9 cellular contexts compared by ENCODE assay signal in genomic region chr16:27374231-27374793, GRCh38. TPM values are rescaled to one million over a fixed set of nuclear protein-coding genes. Genes with fewer than 3 reads are reported as not detected.
DNase-seq lines count a peak whose midpoint lies in the region; ATAC-seq and TF ChIP-seq lines count a peak whose summit lies in the region.
"Had no signal": no experiment of that assay in that cellular context is flagged by ENCODE, and none has a peak within 500 bp of the region (broad histone marks: within the 10 kb centered on the region; RNA-seq: fewer than 3 reads in every experiment).

No MANE protein-coding gene starts in this region.

- H3K4me1 ChIP-seq in mucosa of rectum (ENCODE audit: control insufficient read depth in 2 of 2, insufficient read depth in 2 of 2, low read length in 2 of 2) (peaks cover 0 to 4% of the 10 kb centered on the region in 2 donors), H9 (ENCODE audit: insufficient read depth, low read length) (no peaks in the 10 kb centered on the region)
- H3K4me1 ChIP-seq: pancreas had no signal

- H2BK5ac ChIP-seq in H9 (ENCODE audit: insufficient read length, low read length) = no peak overlapping the region

- no peaks in the 10 kb centered on the region for H3K79me2 ChIP-seq in H9 (ENCODE audit: insufficient read depth, low read length)

- no peaks in the 10 kb centered on the region for H3K36me3 ChIP-seq in mucosa of rectum (ENCODE audit: control insufficient read depth in 2 of 2, insufficient read depth in 2 of 2, low read length in 2 of 2)
- H3K36me3 ChIP-seq: pancreas had no signal

- H3K27ac ChIP-seq in mucosa of rectum (ENCODE audit: low read depth in 2 of 2, low read length in 2 of 2) (peak overlapping the region; percentile 9 to 61), H9 (ENCODE audit: insufficient read length, low read depth, low read length) (no peak overlapping the region)
- H3K27ac ChIP-seq: pancreas had no signal

- H3K27me3 ChIP-seq in mucosa of rectum (ENCODE audit: control insufficient read depth in 2 of 2, insufficient read depth in 2 of 2, low read length in 2 of 2) = peaks cover 0 to 3% of the 10 kb centered on the region in 2 donors
- no peaks in the 10 kb centered on the region for H3K27me3 ChIP-seq in H9 (ENCODE audit: insufficient read depth, low read length)
- H3K27me3 ChIP-seq: pancreas had no signal

- no peak overlapping the region for H3K14ac ChIP-seq in H9 (ENCODE audit: insufficient read depth, low read length)

- WGBS in H9 (ENCODE audit: extremely low coverage, insufficient read length, low lambda C conversion rate) = no CpG with 5 or more reads among the region's 7 CpGs

- H3T11ph ChIP-seq in H9 (ENCODE audit: low read length) = no peak overlapping the region

- no peak overlapping the region for H3K4me2 ChIP-seq in H9 (ENCODE audit: insufficient read depth, insufficient read length, low read length)

- H3K56ac ChIP-seq in H9 (ENCODE audit: insufficient read length, low read depth, low read length) = no peak overlapping the region

- H3K9me3 Mint-ChIP-seq in H9 (no peaks in the 10 kb centered on the region), chondrocyte (ENCODE audit: low read depth) (peaks cover 11% of the 10 kb centered on the region), CD14-positive monocyte (peaks cover 9 to 19% (median 13%) of the 10 kb centered on the region in 7 donors)

- H3K27ac Mint-ChIP-seq in H9 (no peak overlapping the region), chondrocyte (ENCODE audit: unreplicated experiment) (no peak overlapping the region), CD14-positive monocyte (no peak overlapping the region)

- no peak overlapping the region for H2BK15ac ChIP-seq in H9 (ENCODE audit: low read depth, low read length)

- TF ChIP-seq POLR2A in NB4 (IDR thresholded peaks at IDR 0.05; ENCODE audit: extremely low read depth, insufficient read length) = no peak

- H4K8ac ChIP-seq in H9 (replicated peaks; ENCODE audit: insufficient read length, low read depth, low read length) = no peak overlapping the region

- no peak overlapping the region for H3K18ac ChIP-seq in H9 (ENCODE audit: insufficient read length, low read depth, low read length)

- TF ChIP-seq CTCF in NB4 (IDR thresholded peaks at IDR 0.05; ENCODE audit: low read depth, low read length) (no peak), H9 (conservative IDR thresholded peaks at IDR 0.05) (no peak), chondrocyte (IDR thresholded peaks at IDR 0.05) (no peak), CD14-positive monocyte (IDR thresholded peaks at IDR 0.05) (no peak)

- no peak overlapping the region for H3K9ac ChIP-seq in mucosa of rectum (ENCODE audit: low read depth in 1 of 2, low read length in 2 of 2)
- H3K9ac ChIP-seq in H9 (ENCODE audit: extremely low read depth, insufficient read length, low read length) = no peak overlapping the region

- H3K23ac ChIP-seq in H9 (ENCODE audit: insufficient read length, low read depth, low read length) = no peak overlapping the region

- no peaks in the 10 kb centered on the region for H4K20me1 ChIP-seq in H9 (ENCODE audit: control insufficient read depth, insufficient read depth, insufficient read length)

- H3K79me1 ChIP-seq in H9 (ENCODE audit: insufficient read depth, low read depth, low read length, poor library complexity, severe bottlenecking) = no peaks in the 10 kb centered on the region

- H2BK120ac ChIP-seq in H9 (ENCODE audit: low read depth, low read length, poor library complexity, severe bottlenecking) = no peak overlapping the region

- no peaks in the 10 kb centered on the region; the same call in none of the 2 replicates for H3K27me3 Mint-ChIP-seq in H9 (ENCODE audit: low read depth)
- H3K27me3 Mint-ChIP-seq in chondrocyte (ENCODE audit: low read depth) = no peaks in the 10 kb centered on the region
- H3K27me3 Mint-ChIP-seq in CD14-positive monocyte (ENCODE audit: low read depth in 3 of 3) = peaks cover 0 to 5% (median 5%) of the 10 kb centered on the region in 3 donors

- no peak overlapping the region for H2BK20ac ChIP-seq in H9 (ENCODE audit: low read depth, low read length, poor library complexity, severe bottlenecking)

- no peaks in the 10 kb centered on the region for H3K23me2 ChIP-seq in H9 (ENCODE audit: insufficient read length, low read depth, low read length, poor library complexity, severe bottlenecking)

- intact Hi-C loops in CD14-positive monocyte (cut with micrococcal nuclease) = loop anchor here in 1 of 2 donors (5.0 kb wide), 1 partner anchor 197 kb away; no protein-coding TSS in a partner anchor

- no peak overlapping the region for H4K91ac ChIP-seq in H9 (ENCODE audit: insufficient read length, low read depth, low read length)

- H2AFZ ChIP-seq in H9 (ENCODE audit: low read length) = no peak overlapping the region

- no peak overlapping the region for H3K4ac ChIP-seq in H9 (ENCODE audit: low read depth, low read length)

- no peaks in the 10 kb centered on the region for H3K36me3 Mint-ChIP-seq in H9 (ENCODE audit: insufficient read depth in 1 of 3, low read depth in 3 of 3)
- peaks cover 3% of the 10 kb centered on the region for H3K36me3 Mint-ChIP-seq in chondrocyte (ENCODE audit: low read depth)
- no peaks in the 10 kb centered on the region for H3K36me3 Mint-ChIP-seq in CD14-positive monocyte

- H4K5ac ChIP-seq in H9 (ENCODE audit: insufficient read length, low read depth, low read length) = no peak overlapping the region

- H3K4me1 Mint-ChIP-seq in H9 (peaks cover 0 to 3% of the 10 kb centered on the region in 2 experiments; a peak in 1 of 4 replicates), chondrocyte (ENCODE audit: low read depth) (peaks cover 4% of the 10 kb centered on the region), CD14-positive monocyte (peaks cover 25% of the 10 kb centered on the region)

- H3K4me3 ChIP-seq in NB4 (ENCODE audit: low read depth, low read length) = no peak overlapping the region
- H3K4me3 ChIP-seq in mucosa of rectum (ENCODE audit: low read length in 2 of 2) = peak overlapping the region in 1 of 2 donors; percentile 16
- H3K4me3 ChIP-seq: pancreas had no signal

- H3K4me3 Mint-ChIP-seq in H9 (no peak overlapping the region), chondrocyte (ENCODE audit: unreplicated experiment) (no peak overlapping the region), CD14-positive monocyte (no peak overlapping the region)

- ATAC-seq in GM18511 (IDR thresholded peaks at IDR 0.05; ENCODE audit: unreplicated experiment) (peak; percentile 40), GM21737 (IDR thresholded peaks at IDR 0.05; ENCODE audit: unreplicated experiment) (peak; percentile 23)

- peak; percentile 53 for DNase-seq in NB4 (ENCODE audit: low read depth)
- DNase-seq in H9 = no peak
- DNase-seq in chondrocyte (ENCODE audit: low spot score) = no peak
- DNase-seq in CD14-positive monocyte (ENCODE audit: low spot score) = no peak
- DNase-seq: NK-92 treated with Interleukin-12 subunit alpha and Interleukin-12 subunit beta, amount 100 ng/mL, for 24 hours had no signal

- no peak overlapping the region for H2AK5ac ChIP-seq in H9 (ENCODE audit: insufficient read length, low read length)

- H3K9me3 ChIP-seq in mucosa of rectum (ENCODE audit: control insufficient read depth in 2 of 2, low read length in 2 of 2) (no peaks in the 10 kb centered on the region), H9 (ENCODE audit: control insufficient read depth, low read depth, low read length) (no peaks in the 10 kb centered on the region)
- H3K9me3 ChIP-seq: pancreas had no signal

- no peak overlapping the region for H2BK12ac ChIP-seq in H9 (ENCODE audit: insufficient read length, low read depth, low read length)

RNA-seq across cellular contexts. Expression of gene IL21R, which starts 27.7 kb away (rescaled TPM):
- total RNA-seq in H9 (2021) (0.07 and 0.11 TPM in 2 replicates), chondrocyte (2.1 to 11.3 TPM (median 2.2 TPM) in 3 replicates)
- polyA plus RNA-seq in CD14-positive monocyte = 1 to 10 TPM; 1.0 to 1.7 TPM
